In the genomic region with DNA sequence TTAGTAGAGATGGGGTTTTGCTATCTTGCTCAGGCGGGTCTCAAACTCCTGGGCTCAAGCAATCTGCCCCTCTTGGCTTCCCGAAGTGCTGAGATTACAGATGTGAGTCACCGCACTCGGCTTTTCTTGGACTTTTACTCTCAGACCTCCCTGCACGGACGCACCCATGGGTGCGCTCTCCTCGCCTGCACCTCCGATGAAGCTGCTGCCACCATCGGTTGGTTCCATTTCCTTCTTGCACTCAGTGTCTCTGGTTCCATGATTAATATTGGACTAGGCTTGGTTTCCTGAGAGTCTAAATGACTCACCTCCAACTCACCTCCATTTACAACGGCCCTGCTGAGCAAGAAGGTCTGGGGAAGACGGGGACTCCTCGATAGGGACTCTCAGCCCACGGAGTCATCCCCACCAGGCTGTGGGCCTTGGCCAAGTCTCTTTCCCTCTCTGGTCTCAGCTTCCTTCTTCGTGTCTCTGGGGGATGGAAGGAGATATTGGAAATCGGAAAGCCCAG, we compare ENCODE assay signal across 18 cellular contexts. TPM values are rescaled to one million over a fixed set of nuclear protein-coding genes. Genes with fewer than 3 reads are reported as not detected.
DNase-seq lines count a peak whose midpoint lies in the region; ATAC-seq, FAIRE-seq and TF ChIP-seq lines count a peak whose summit lies in the region.
"Had no signal": no experiment of that assay in that cellular context is flagged by ENCODE, and none has a peak within 500 bp of the region (broad histone marks: within the 10 kb centered on the region; RNA-seq: fewer than 3 reads in every experiment).

No MANE protein-coding gene starts in this region.

- no peak for TF ChIP-seq POLR2A in Peyer's patch (IDR thresholded peaks at IDR 0.05)

- H4K20me1 ChIP-seq in keratinocyte (ENCODE audit: control insufficient read depth, extremely low read depth, insufficient read depth, low read length): no peaks in the 10 kb centered on the region

- peak overlapping the region; percentile 7 for H3K4me3 Mint-ChIP-seq in T-helper 1 cell treated with Interleukin-12 subunit alpha and Interleukin-12 subunit beta and Interleukin-4 antibody, amounts not matched to agents 30 μg/mL and 1 μg/mL, for 36 hours
- H3K4me3 Mint-ChIP-seq: activated naive CD8-positive, alpha-beta T cell treated with anti-CD3 and anti-CD28 coated beads, Interleukin-2, amount 10 ng/mL, durations not matched to agents 7 days and 5 days; CD8-positive, alpha-beta memory T cell had no signal

- peak; percentile 65 for FAIRE-seq in keratinocyte (lab: Jason Lieb, UNC)
- FAIRE-seq: islet of Langerhans had no signal

- no peak overlapping the region for H3K27ac ChIP-seq in keratinocyte (ENCODE audit: control insufficient read depth, insufficient read depth, low read length)
- no peak overlapping the region for H3K27ac ChIP-seq in Peyer's patch
- H3K27ac ChIP-seq: heart left ventricle, suprapubic skin had no signal

- H3K9ac ChIP-seq in keratinocyte (ENCODE audit: control insufficient read depth, extremely low read depth, insufficient read depth, low read length): no peak overlapping the region

- no peaks in the 10 kb centered on the region for H3K9me3 ChIP-seq in keratinocyte (ENCODE audit: control insufficient read depth, low read depth, low read length)
- no peaks in the 10 kb centered on the region for H3K9me3 ChIP-seq in Peyer's patch
- H3K9me3 ChIP-seq: suprapubic skin had no signal

- peaks cover 52% of the 10 kb centered on the region for H3K4me1 Mint-ChIP-seq in T-helper 1 cell treated with Interleukin-12 subunit alpha and Interleukin-12 subunit beta and Interleukin-4 antibody, amounts not matched to agents 30 μg/mL and 1 μg/mL, for 36 hours (ENCODE audit: low read depth)

- no peaks in the 10 kb centered on the region for H3K9me3 Mint-ChIP-seq in T-helper 1 cell treated with Interleukin-12 subunit alpha and Interleukin-12 subunit beta and Interleukin-4 antibody, amounts not matched to agents 30 μg/mL and 1 μg/mL, for 36 hours
- H3K9me3 Mint-ChIP-seq: activated naive CD8-positive, alpha-beta T cell treated with anti-CD3 and anti-CD28 coated beads, Interleukin-2, amount 10 ng/mL, durations not matched to agents 7 days and 5 days had no signal

- H3K9me1 ChIP-seq in keratinocyte (ENCODE audit: control insufficient read depth, extremely low read depth, insufficient read depth, low read length): peaks cover 3% of the 10 kb centered on the region

- ATAC-seq in GM18909 (IDR thresholded peaks at IDR 0.05; ENCODE audit: poor library complexity, unreplicated experiment): no peak
- ATAC-seq: heart left ventricle had no signal

- no peak overlapping the region for H2AFZ ChIP-seq in keratinocyte (ENCODE audit: control insufficient read depth, low read length)

- H3K4me1 ChIP-seq in keratinocyte (ENCODE audit: control insufficient read depth, extremely low read depth, insufficient read depth, low read length) (peaks cover 23% of the 10 kb centered on the region), Peyer's patch (peaks cover 0 to 10% (median 7%) of the 10 kb centered on the region in 4 donors)

- DNase-seq in activated CD8-positive, alpha-beta memory T cell treated with anti-CD3 and anti-CD28 coated beads, Interleukin-2, amount 50 U/mL, for 48 hours: peak; percentile 71
- DNase-seq in activated CD8-positive, alpha-beta memory T cell treated with anti-CD3 and anti-CD28 coated beads, Interleukin-2, amount 50 U/mL, for 4 hours: no peak
- peak; percentile 28 for DNase-seq in GM13977 (ENCODE audit: low spot score)
- peak; percentile 26 for DNase-seq in keratinocyte (ENCODE audit: low read depth, low spot score)
- no peak for DNase-seq in Peyer's patch
- no peak for DNase-seq in effector CD4-positive, alpha-beta T cell
- DNase-seq: activated naive CD8-positive, alpha-beta T cell treated with anti-CD3 and anti-CD28 coated beads, Interleukin-2, amount 10 ng/mL, durations not matched to agents 7 days and 5 days; CD8-positive, alpha-beta memory T cell; EL; heart left ventricle; midbrain; NCI-H2227 treated with DMSO at 0.1 percent for 48 hours; SIG-M5 had no signal

- TF ChIP-seq CTCF in GM13977 (IDR thresholded peaks at IDR 0.05; ENCODE audit: extremely low read depth, insufficient read depth, missing control alignments) (no peak), keratinocyte (optimal IDR thresholded peaks at IDR 0.05 in 1 of 3, IDR thresholded peaks at IDR 0.05 in 1 of 3, conservative IDR thresholded peaks at IDR 0.05 in 1 of 3; ENCODE audit: extremely low read depth in 1 of 3, insufficient read depth in 2 of 3, low read length in 3 of 3) (no peak), Peyer's patch (IDR thresholded peaks at IDR 0.05) (no peak)

- H3K4me2 ChIP-seq in keratinocyte (ENCODE audit: control insufficient read depth, extremely low read depth, insufficient read depth, low read depth, low read length): no peak overlapping the region

- in situ Hi-C loops in GM13977 (cut with MboI; ENCODE audit: low pct_unique_long_range_greater_than_20kb, low sequenced_read_pairs, unreplicated experiment): no loop called here

- dilution Hi-C loops in keratinocyte (cut with MboI; ENCODE audit: extremely low pct_ligation_motif_present, low sequenced_read_pairs): no loop called here

- H3K27ac Mint-ChIP-seq in T-helper 1 cell treated with Interleukin-12 subunit alpha and Interleukin-12 subunit beta and Interleukin-4 antibody, amounts not matched to agents 30 μg/mL and 1 μg/mL, for 36 hours: peak overlapping the region; percentile 69
- H3K27ac Mint-ChIP-seq: activated naive CD8-positive, alpha-beta T cell treated with anti-CD3 and anti-CD28 coated beads, Interleukin-2, amount 10 ng/mL, durations not matched to agents 7 days and 5 days; CD8-positive, alpha-beta memory T cell had no signal

- peaks cover 4% of the 10 kb centered on the region for H3K36me3 Mint-ChIP-seq in T-helper 1 cell treated with Interleukin-12 subunit alpha and Interleukin-12 subunit beta and Interleukin-4 antibody, amounts not matched to agents 30 μg/mL and 1 μg/mL, for 36 hours (ENCODE audit: low read depth)
- H3K36me3 Mint-ChIP-seq: activated naive CD8-positive, alpha-beta T cell treated with anti-CD3 and anti-CD28 coated beads, Interleukin-2, amount 10 ng/mL, durations not matched to agents 7 days and 5 days; CD8-positive, alpha-beta memory T cell had no signal

- no peaks in the 10 kb centered on the region for H3K27me3 Mint-ChIP-seq in T-helper 1 cell treated with Interleukin-12 subunit alpha and Interleukin-12 subunit beta and Interleukin-4 antibody, amounts not matched to agents 30 μg/mL and 1 μg/mL, for 36 hours (ENCODE audit: low read depth)

- H3K79me2 ChIP-seq in keratinocyte (ENCODE audit: control insufficient read depth, insufficient read depth, low read length): no peaks in the 10 kb centered on the region

- peaks cover 7% of the 10 kb centered on the region for H3K27me3 ChIP-seq in keratinocyte (ENCODE audit: control insufficient read depth, extremely low read depth, insufficient read depth, low read length)
- H3K27me3 ChIP-seq in Peyer's patch: no peaks in the 10 kb centered on the region

- H3K36me3 ChIP-seq in keratinocyte (ENCODE audit: control insufficient read depth in 2 of 2, extremely low read depth in 1 of 2, insufficient read depth in 2 of 2, low read length in 2 of 2) (no peaks in the 10 kb centered on the region), Peyer's patch (no peaks in the 10 kb centered on the region)
- H3K36me3 ChIP-seq: heart left ventricle, suprapubic skin had no signal

- H3K4me3 ChIP-seq in keratinocyte (ENCODE audit: control insufficient read depth in 2 of 3, extremely low read depth in 1 of 3, insufficient read depth in 2 of 3, low read depth in 1 of 3, low read length in 3 of 3) (no peak overlapping the region), Peyer's patch (no peak overlapping the region)
- H3K4me3 ChIP-seq: heart left ventricle, suprapubic skin had no signal

RNA-seq across cellular contexts. Expression of gene TNFRSF8, which starts 6.7 kb away (rescaled TPM):
- 0.02 to 0.09 TPM (median 0.03 TPM) in 3 replicates for polyA plus RNA-seq in keratinocyte
- not detected for polyA plus RNA-seq in keratinocyte (2011; ENCODE audit: low read depth)
- 0.01 and 0.04 TPM in 2 replicates for polyA plus RNA-seq in keratinocyte (2011; cell fraction: cytosol; rRNA removed)
- 0.09 TPM in 2 replicates for polyA plus RNA-seq in keratinocyte (2011; cell fraction: nucleus; rRNA removed)
- not detected in 2 replicates for polyA plus RNA-seq in keratinocyte (2012; ENCODE audit: low replicate concordance)
- 0.20 TPM in 1 of 3 replicates, not detected in the others for polyA minus RNA-seq in keratinocyte
- not detected for polyA minus RNA-seq in keratinocyte (2011; cell fraction: cytosol; rRNA and poly(A)+ RNA removed)
- not detected in 2 replicates for polyA minus RNA-seq in keratinocyte (2011; cell fraction: nucleus; rRNA and poly(A)+ RNA removed)
- not detected for total RNA-seq in Peyer's patch
- total RNA-seq: MCF 10A had no signal
- polyA plus RNA-seq: CD8-positive, alpha-beta memory T cell had no signal

RNA-seq across cellular contexts. Expression of gene MIIP, which starts 37.1 kb away (rescaled TPM):
- polyA plus RNA-seq in keratinocyte: 14.3 to 30.6 TPM (median 18.2 TPM) in 3 replicates
- 7.8 TPM for polyA plus RNA-seq in keratinocyte (2011; ENCODE audit: low read depth)
- 12.1 and 26.0 TPM in 2 replicates for polyA plus RNA-seq in keratinocyte (2011; cell fraction: cytosol; rRNA removed)
- polyA plus RNA-seq in keratinocyte (2011; cell fraction: nucleus; rRNA removed): 62.3 and 86.3 TPM in 2 replicates
- polyA plus RNA-seq in keratinocyte (2012; ENCODE audit: low replicate concordance): 24.6 and 25.7 TPM in 2 replicates
- 9.2 to 23.0 TPM (median 13.7 TPM) in 3 replicates for polyA minus RNA-seq in keratinocyte
- polyA minus RNA-seq in keratinocyte (2011; cell fraction: cytosol; rRNA and poly(A)+ RNA removed): 28.6 TPM
- polyA minus RNA-seq in keratinocyte (2011; cell fraction: nucleus; rRNA and poly(A)+ RNA removed): 12.9 and 15.0 TPM in 2 replicates
- 10 to 100 TPM; 37.0 to 52.0 (median 43.0) TPM for total RNA-seq in Peyer's patch

Comparison
In these comparisons a context has a peak if more than half of its experiments do, and no peak if none do; other contexts are left out.
1. DNase-seq: peak in activated CD8-positive, alpha-beta memory T cell treated with anti-CD3 and anti-CD28 coated beads, Interleukin-2, amount 50 U/mL, for 48 hours (single experiment), GM13977 (single experiment) and keratinocyte (single experiment); none in activated CD8-positive, alpha-beta memory T cell treated with anti-CD3 and anti-CD28 coated beads, Interleukin-2, amount 50 U/mL, for 4 hours (single experiment), Peyer's patch (0 of 3) and effector CD4-positive, alpha-beta T cell (single experiment).